In the genomic region with DNA sequence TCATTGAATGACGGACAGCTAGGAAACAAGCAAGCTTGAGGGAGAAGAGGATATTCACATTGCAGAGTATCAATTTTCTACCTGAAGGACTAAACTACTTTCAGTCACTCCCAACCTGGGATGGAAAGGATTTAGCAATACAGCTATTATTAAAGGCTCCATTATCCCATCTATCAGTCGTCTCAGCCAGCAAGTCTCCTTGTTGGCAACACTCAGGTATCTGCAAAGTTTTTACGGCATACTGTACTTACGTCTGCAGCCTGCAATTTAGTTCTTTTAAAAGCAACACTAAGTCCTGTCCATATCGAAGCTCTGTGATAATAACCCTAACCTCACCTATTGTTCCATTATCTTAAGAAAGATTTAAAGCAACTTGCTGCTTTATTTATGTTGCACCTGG, we compare ENCODE assay signal across 23 cellular contexts.
"Had no signal": no experiment of that assay in that cellular context is flagged by ENCODE, and none has a peak within 500 bp of the region (broad histone marks: within the 10 kb centered on the region; RNA-seq: fewer than 3 reads in every experiment).

No MANE protein-coding gene starts in this region.

- H2AFZ ChIP-seq: hepatocyte had no signal

- H3K36me3 Mint-ChIP-seq: stimulated activated effector memory CD8-positive, alpha-beta T cell treated with anti-CD3 and anti-CD28 coated beads, Interleukin-12 subunit alpha, Interleukin-12 subunit beta, amount 100 ng/mL, for 72 hours had no signal

- H3K79me2 ChIP-seq: hepatocyte had no signal

- H3K27me3 Mint-ChIP-seq: effector memory CD8-positive, alpha-beta T cell; naive thymus-derived CD4-positive, alpha-beta T cell had no signal

- DNase-seq: cerebellar nuclear complex; cortex of kidney; effector memory CD8-positive, alpha-beta T cell; foreskin fibroblast; gastrocnemius medialis; left cardiac atrium; left lung; mesenchymal stem cell; naive thymus-derived CD4-positive, alpha-beta T cell; nephron progenitor cell; psoas muscle; right cardiac atrium; sigmoid colon; stimulated activated CD4-positive, alpha-beta T cell treated with anti-CD3 and anti-CD28 coated beads, Interleukin-2, amount 100 ng/mL, for 24 hours; stimulated activated CD4-positive, alpha-beta T cell treated with anti-CD3 and anti-CD28 coated beads, Interleukin-4, amount 100 ng/mL, for 24 hours; stimulated activated naive CD4-positive, alpha-beta T cell treated with Interleukin-2 at 50 U/mL for 16 hours; stomach; upper lobe of right lung; uterus had no signal

- H3K4me3 Mint-ChIP-seq: effector memory CD8-positive, alpha-beta T cell; mesothelial cell of epicardium; naive thymus-derived CD4-positive, alpha-beta T cell; nephron progenitor cell; stimulated activated effector memory CD8-positive, alpha-beta T cell treated with anti-CD3 and anti-CD28 coated beads, Interleukin-12 subunit alpha, Interleukin-12 subunit beta, amount 100 ng/mL, for 72 hours had no signal

- H3K4me2 ChIP-seq: hepatocyte had no signal

- H3K27ac Mint-ChIP-seq: effector memory CD8-positive, alpha-beta T cell; mesothelial cell of epicardium; naive thymus-derived CD4-positive, alpha-beta T cell; nephron progenitor cell; stimulated activated effector memory CD8-positive, alpha-beta T cell treated with anti-CD3 and anti-CD28 coated beads, Interleukin-12 subunit alpha, Interleukin-12 subunit beta, amount 100 ng/mL, for 72 hours had no signal

- H3K4me1 ChIP-seq: gastrocnemius medialis, uterus had no signal

- H3K9me3 ChIP-seq: gastrocnemius medialis, left lung, psoas muscle, sigmoid colon, stomach, tibial nerve, upper lobe of right lung, uterus had no signal

- ATAC-seq: effector memory CD8-positive, alpha-beta T cell; gastrocnemius medialis; left cardiac atrium; left lung; naive thymus-derived CD4-positive, alpha-beta T cell; psoas muscle; right cardiac atrium; stimulated activated effector memory CD8-positive, alpha-beta T cell treated with anti-CD3 and anti-CD28 coated beads, Interleukin-12 subunit alpha, Interleukin-12 subunit beta, amount 100 ng/mL, for 72 hours; upper lobe of right lung had no signal

- H3K9me3 Mint-ChIP-seq: nephron progenitor cell had no signal

- H3K36me3 ChIP-seq: gastrocnemius medialis, left lung, upper lobe of right lung, uterus had no signal

- H3K27ac ChIP-seq: gastrocnemius medialis, hepatocyte, left lung, psoas muscle, sigmoid colon, stomach, tibial nerve, upper lobe of right lung, uterus had no signal

- H3K4me3 ChIP-seq: gastrocnemius medialis, hepatocyte, left lung, psoas muscle, sigmoid colon, stomach, tibial nerve, upper lobe of right lung, uterus had no signal

- H3K4me1 Mint-ChIP-seq: stimulated activated effector memory CD8-positive, alpha-beta T cell treated with anti-CD3 and anti-CD28 coated beads, Interleukin-12 subunit alpha, Interleukin-12 subunit beta, amount 100 ng/mL, for 72 hours had no signal

- H3K27me3 ChIP-seq: gastrocnemius medialis, hepatocyte, left lung, sigmoid colon, stomach, tibial nerve, upper lobe of right lung, uterus had no signal
